8 cellular contexts compared by ENCODE assay signal in genomic region chr10:49606981-49607535, GRCh38. TPM values are rescaled to one million over a fixed set of nuclear protein-coding genes. Genes with fewer than 3 reads are reported as not detected.
DNase-seq lines count a peak whose midpoint lies in the region; ATAC-seq and TF ChIP-seq lines count a peak whose summit lies in the region.

No MANE protein-coding gene starts in this region.

- intact Hi-C loops in posterior vena cava (cut with DNase I): no loop called here

- no peak for ATAC-seq in HG02610 (IDR thresholded peaks at IDR 0.05; ENCODE audit: unreplicated experiment)

- H3K4me3 ChIP-seq in foreskin fibroblast (ENCODE audit: low read depth in 1 of 2, low read length in 2 of 2): no peak overlapping the region

- DNase-seq in COLO829 (ENCODE audit: low spot score) (peak; percentile 54), GOT3 (lab: John Stamatoyannopoulos, UW) (peak; percentile 7), NOMO-1 (lab: John Stamatoyannopoulos, UW; ENCODE audit: unreplicated experiment in 2 of 2) (peak; percentile 61 to 72), foreskin fibroblast (peak; percentile 49 to 84), posterior vena cava (ENCODE audit: low spot score) (peak; percentile 90), NCI-H774 (lab: John Stamatoyannopoulos, UW) (no peak)
- peak; percentile 76 to 79 for DNase-seq in activated T-cell treated with anti-CD3 and anti-CD28 coated beads, Interleukin-2, amount 50 U/mL, for 48 hours

- no peak for TF ChIP-seq CTCF in foreskin fibroblast (IDR thresholded peaks at IDR 0.05; ENCODE audit: low read depth, low read length)

RNA-seq across cellular contexts. Expression of gene SLC18A3, which starts 3.1 kb away (rescaled TPM):
- total RNA-seq in posterior vena cava: not detected

RNA-seq across cellular contexts. Expression of gene CHAT, which starts 6.8 kb away (rescaled TPM):
- total RNA-seq in posterior vena cava: not detected
